In genomic region chr12:27284751-27285150, GRCh38 we compare ENCODE assay signal across 10 cellular contexts. TPM values are rescaled to one million over a fixed set of nuclear protein-coding genes. Genes with fewer than 3 reads are reported as not detected.
DNase-seq lines count a peak whose midpoint lies in the region; ATAC-seq and TF ChIP-seq lines count a peak whose summit lies in the region.
"Had no signal": no experiment of that assay in that cellular context is flagged by ENCODE, and none has a peak within 500 bp of the region (broad histone marks: within the 10 kb centered on the region; RNA-seq: fewer than 3 reads in every experiment).

No MANE protein-coding gene starts in this region.

- no peaks in the 10 kb centered on the region for H3K27me3 ChIP-seq in SJSA1 (replicated peaks)
- H3K27me3 ChIP-seq in kidney epithelial cell (ENCODE audit: control insufficient read depth, insufficient read depth, low read length), result no peaks in the 10 kb centered on the region

- DNase-seq in Daoy (ENCODE audit: low read depth) (peak; percentile 79), SJSA1 (ENCODE audit: low read depth in 1 of 2, low spot score in 2 of 2) (peak in 1 of 2 experiments; percentile 59), kidney epithelial cell (ENCODE audit: low read depth) (peak; percentile 23), NCI-H526 (lab: John Stamatoyannopoulos, UW) (no peak), activated gamma-delta T cell (lab: John Stamatoyannopoulos, UW) (no peak)
- no peak for DNase-seq in NK-92 treated with Interleukin-12 subunit alpha and Interleukin-12 subunit beta, amount 100 ng/mL, for 24 hours (lab: John Stamatoyannopoulos, UW)
- DNase-seq: CD8-positive, alpha-beta T cell had no signal

- H3K4me3 ChIP-seq in SJSA1 (no peak overlapping the region), kidney epithelial cell (ENCODE audit: low read depth, low read length) (no peak overlapping the region)
- H3K4me3 ChIP-seq: lung had no signal

- no peak for TF ChIP-seq CTCF in kidney epithelial cell (IDR thresholded peaks at IDR 0.05; ENCODE audit: insufficient read depth, low read length, poor library complexity, severe bottlenecking)

- no peaks in the 10 kb centered on the region for H3K9me3 ChIP-seq in SJSA1 (replicated peaks)

- H3K36me3 ChIP-seq in SJSA1 (no peaks in the 10 kb centered on the region), kidney epithelial cell (ENCODE audit: control insufficient read depth, insufficient read depth, low read length) (no peaks in the 10 kb centered on the region)

- H3K27ac ChIP-seq in SJSA1, result peak overlapping the region; percentile 6; the same call in 1 of the 2 replicates

- H3K4me1 ChIP-seq in SJSA1 (replicated peaks), result peaks cover 25% of the 10 kb centered on the region

- ATAC-seq in GM21619 (IDR thresholded peaks at IDR 0.05; ENCODE audit: unreplicated experiment), result peak; percentile 59
- ATAC-seq in activated CD4-positive, CD25-positive, alpha-beta regulatory T cell treated with anti-CD3 and anti-CD28 coated beads, Interleukin-2, amount 50 U/mL, for 24 hours, result no peak
- ATAC-seq: CD8-positive, alpha-beta T cell had no signal

RNA-seq across cellular contexts. Expression of gene STK38L, which starts 40.7 kb away (rescaled TPM):
- 48.4 and 65.1 TPM in 2 replicates for total RNA-seq in Daoy (2014; rRNA removed; shearing (Covaris generic))
- 39.4 and 46.4 TPM in 2 replicates for total RNA-seq in SJSA1 (2014; rRNA removed; shearing (Covaris generic))
- 20.3 and 28.0 TPM in 2 replicates for total RNA-seq in kidney epithelial cell

RNA-seq across cellular contexts. Expression of gene BMAL2, which starts 47.9 kb away (rescaled TPM):
- total RNA-seq in Daoy (2014; rRNA removed; shearing (Covaris generic)), result 57.2 and 65.3 TPM in 2 replicates
- 39.5 and 47.8 TPM in 2 replicates for total RNA-seq in SJSA1 (2014; rRNA removed; shearing (Covaris generic))
- 28.4 and 31.3 TPM in 2 replicates for total RNA-seq in kidney epithelial cell
- total RNA-seq: CD8-positive, alpha-beta T cell had no signal

Comparison
In these comparisons a context has a peak if more than half of its experiments do, and no peak if none do; other contexts are left out.
1. DNase-seq: peak in Daoy (single experiment) and kidney epithelial cell (single experiment); none in NCI-H526 (0 of 2), activated gamma-delta T cell (single experiment) and NK-92 treated with Interleukin-12 subunit alpha and Interleukin-12 subunit beta, amount 100 ng/mL, for 24 hours (single experiment).